ENCODE assay signal across 20 cellular contexts in the genomic region with DNA sequence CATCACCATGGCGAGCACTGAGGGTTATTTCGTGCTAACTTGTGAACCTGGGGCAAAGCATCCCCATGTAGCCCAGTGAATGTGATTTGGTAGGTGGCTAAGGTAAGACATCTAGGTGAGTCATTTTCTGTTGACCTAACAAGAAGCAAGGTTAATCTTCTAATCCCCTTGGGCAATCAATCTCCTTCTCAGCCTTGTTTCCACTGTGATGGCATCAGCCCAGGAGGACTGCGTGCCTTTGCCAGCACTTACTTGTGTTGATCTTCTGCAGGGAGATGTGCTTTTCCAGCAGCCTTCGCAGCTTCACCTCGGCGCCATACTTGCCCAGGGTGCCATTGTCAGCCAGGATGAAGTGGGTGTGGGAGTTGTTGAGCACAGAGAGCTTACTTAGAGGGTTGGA. TPM values are rescaled to one million over a fixed set of nuclear protein-coding genes. Genes with fewer than 3 reads are reported as not detected.
DNase-seq lines count a peak whose midpoint lies in the region; ATAC-seq lines count a peak whose summit lies in the region.
"Had no signal": no experiment of that assay in that cellular context is flagged by ENCODE, and none has a peak within 500 bp of the region (broad histone marks: within the 10 kb centered on the region; RNA-seq: fewer than 3 reads in every experiment).

No MANE protein-coding gene starts in this region.

- no peaks in the 10 kb centered on the region for H3K4me1 ChIP-seq in neuronal stem cell (ENCODE audit: control insufficient read depth in 2 of 2, insufficient read depth in 1 of 2, low read depth in 1 of 2, low read length in 2 of 2)
- H3K4me1 ChIP-seq: A549 had no signal

- H4K8ac ChIP-seq in neuronal stem cell (ENCODE audit: low read depth, low read length) = no peak overlapping the region

- no peak overlapping the region for H3K14ac ChIP-seq in neuronal stem cell (ENCODE audit: low read length)

- peak overlapping the region; percentile 20 for H3K18ac ChIP-seq in neuronal stem cell (ENCODE audit: low read length)

- H3K4me2 ChIP-seq in neuronal stem cell (ENCODE audit: insufficient read depth, low read length, poor library complexity, severe bottlenecking) = no peak overlapping the region
- H3K4me2 ChIP-seq: A549 had no signal

- no peaks in the 10 kb centered on the region for H3K27me3 ChIP-seq in neuronal stem cell (ENCODE audit: control insufficient read depth in 3 of 3, insufficient read depth in 3 of 3, low read depth in 1 of 3, low read length in 3 of 3)
- H3K27me3 ChIP-seq: SJSA1 had no signal

- H3K27ac ChIP-seq in neuronal stem cell (replicated peaks; ENCODE audit: low read length) = no peak overlapping the region
- H3K27ac ChIP-seq: A549, GM23248, SJSA1 had no signal

- no peak overlapping the region for H3K4me3 ChIP-seq in neuronal stem cell (ENCODE audit: low read length in 2 of 2)
- H3K4me3 ChIP-seq: A549, GM23248, HAP-1, SJSA1 had no signal

- H2BK15ac ChIP-seq in neuronal stem cell (ENCODE audit: low read length) = no peak overlapping the region

- no peaks in the 10 kb centered on the region for H3K9me3 ChIP-seq in neuronal stem cell (replicated peaks in 1 of 2; ENCODE audit: control insufficient read depth in 2 of 2, insufficient read depth in 1 of 2, low read depth in 1 of 2, low read length in 2 of 2)
- H3K9me3 ChIP-seq: A549, HAP-1, SJSA1 had no signal

- no peaks in the 10 kb centered on the region for H3K36me3 ChIP-seq in neuronal stem cell (replicated peaks in 1 of 2; ENCODE audit: control insufficient read depth in 2 of 2, insufficient read depth in 2 of 2, low read length in 2 of 2)
- H3K36me3 ChIP-seq: HAP-1, SJSA1 had no signal

- no peak overlapping the region for H3K9ac ChIP-seq in neuronal stem cell (ENCODE audit: low read depth, low read length, poor library complexity)
- H3K9ac ChIP-seq: GM23248 had no signal

- no peak overlapping the region for H3K23ac ChIP-seq in neuronal stem cell (ENCODE audit: low read depth, low read length, poor library complexity)

- DNase-seq in LoVo (ENCODE audit: low spot score) (peak; percentile 26), amniotic epithelial cell (ENCODE audit: low read depth) (peak; percentile 72), neuronal stem cell (ENCODE audit: low spot score) (no peak), dermis blood vessel endothelial cell (no peak), kidney glomerular epithelial cell (lab: John Stamatoyannopoulos, UW) (no peak), NCI-H510A (lab: John Stamatoyannopoulos, UW) (no peak)
- DNase-seq in activated CD4-positive, CD25-positive, alpha-beta regulatory T cell treated with anti-CD3 and anti-CD28 coated beads, Interleukin-2, amount 50 U/mL, for 72 hours = no peak
- DNase-seq: GM23248, KBM-7, NCI-H1694, NCI-H2081 treated with DMSO at 0.1 percent for 48 hours, NCI-H2171 treated with DMSO at 0.1 percent for 48 hours, NCI-H526 had no signal

- peak; percentile 93 for ATAC-seq in esophagus mucosa
- ATAC-seq: A549 had no signal

- H4K91ac ChIP-seq in neuronal stem cell (ENCODE audit: low read depth, low read length, poor library complexity) = no peak overlapping the region

- no peak overlapping the region for H2BK5ac ChIP-seq in neuronal stem cell (ENCODE audit: low read length)

- no peak overlapping the region for H3K4ac ChIP-seq in neuronal stem cell (ENCODE audit: low read length)

- H2BK12ac ChIP-seq in neuronal stem cell (ENCODE audit: low read length) = no peak overlapping the region

- WGBS in neuronal stem cell (ENCODE audit: extremely low coverage in 2 of 2, insufficient read length in 2 of 2, insufficient replicate concordance in 1 of 2), 2 donors = no CpG with 5 or more reads among the region's 6 CpGs

- peaks cover 1% of the 10 kb centered on the region for H3K79me1 ChIP-seq in neuronal stem cell (ENCODE audit: low read depth, low read length)

- H2AFZ ChIP-seq in neuronal stem cell (ENCODE audit: low read length) = no peak overlapping the region
- H2AFZ ChIP-seq: GM23248 had no signal

- peak overlapping the region; percentile 30 for H2AK5ac ChIP-seq in neuronal stem cell (ENCODE audit: low read depth, low read length)

- no peak overlapping the region for H2BK120ac ChIP-seq in neuronal stem cell (ENCODE audit: low read depth, low read length)

RNA-seq across cellular contexts. Expression of a gene that starts 35.7 kb away (rescaled TPM):
- total RNA-seq in esophagus mucosa (not detected), dermis blood vessel endothelial cell (1.9 TPM in 1 of 2 replicates, not detected in the other)
- not detected for polyA plus RNA-seq in neuronal stem cell (2013, experiment 1 of 2)
- not detected for polyA plus RNA-seq in neuronal stem cell (2013, experiment 2 of 2)
- total RNA-seq: B cell, Daoy, GM23248, HT1080 had no signal
- polyA plus RNA-seq: A549, GM23248 had no signal

Comparison
In these comparisons a context has a peak if more than half of its experiments do, and no peak if none do; other contexts are left out.
1. DNase-seq: peak in LoVo (single experiment) and amniotic epithelial cell (single experiment); none in neuronal stem cell (single experiment), activated CD4-positive, CD25-positive, alpha-beta regulatory T cell treated with anti-CD3 and anti-CD28 coated beads, Interleukin-2, amount 50 U/mL, for 72 hours (single experiment), dermis blood vessel endothelial cell (single experiment), kidney glomerular epithelial cell (single experiment) and NCI-H510A (single experiment).